Comparison of ENCODE assay signal across 17 cellular contexts in the genomic region with DNA sequence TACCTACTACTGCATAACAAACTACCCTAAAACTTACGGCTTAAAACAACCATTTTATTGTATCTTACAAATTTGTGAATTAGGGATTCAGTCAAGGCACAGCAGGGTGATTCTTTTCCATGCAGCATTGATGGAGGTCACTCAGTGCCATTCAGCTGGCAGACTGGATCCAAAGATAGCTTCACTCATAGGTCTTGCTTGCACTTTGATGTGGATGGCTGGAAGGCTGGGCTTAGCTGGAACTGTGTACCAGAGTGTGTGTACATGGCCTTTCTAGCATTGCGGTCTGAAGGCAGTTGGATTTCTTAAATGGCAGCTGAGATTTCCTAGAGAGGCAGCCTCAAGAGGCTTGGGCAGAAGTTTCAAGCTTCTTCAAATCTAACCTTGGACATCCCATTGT. TPM values are rescaled to one million over a fixed set of nuclear protein-coding genes. Genes with fewer than 3 reads are reported as not detected.
DNase-seq lines count a peak whose midpoint lies in the region; ATAC-seq and TF ChIP-seq lines count a peak whose summit lies in the region.
"Had no signal": no experiment of that assay in that cellular context is flagged by ENCODE, and none has a peak within 500 bp of the region (broad histone marks: within the 10 kb centered on the region; RNA-seq: fewer than 3 reads in every experiment).

No MANE protein-coding gene starts in this region.

- H3K9me3 Mint-ChIP-seq in stimulated activated memory B cell treated with anti-CD40 and anti-IgM and Interleukin-4, amounts not matched to agents 10 μg/mL and 1 μg/mL and 100 μg/mL, for 72 hours, result no peaks in the 10 kb centered on the region
- H3K9me3 Mint-ChIP-seq: CD8-positive, alpha-beta T cell; H9 had no signal

- H3K9me1 ChIP-seq in IMR-90 (ENCODE audit: insufficient read depth, low read length), result peaks cover 9% of the 10 kb centered on the region

- no CpG with 5 or more reads among the region's 2 CpGs for WGBS in IMR-90 (ENCODE audit: extremely low coverage in 2 of 2, insufficient read length in 1 of 2), 2 experiments
- WGBS in trophoblast cell (ENCODE audit: extremely low coverage, insufficient coverage, insufficient read length), result no CpG with 5 or more reads among the region's 2 CpGs

- H3K9ac ChIP-seq in IMR-90 (ENCODE audit: low read depth, low read length) (no peak overlapping the region), trophoblast cell (ENCODE audit: low read length) (no peak overlapping the region)
- H3K9ac ChIP-seq: GM23248 had no signal

- 0 out of 4 replicates have a peak overlapping the region, but pooled peaks of 1 of the 2 experiments have one; percentile 1 for H4K8ac ChIP-seq in IMR-90 (ENCODE audit: low read depth in 2 of 2, low read length in 2 of 2)
- no peak overlapping the region for H4K8ac ChIP-seq in trophoblast cell (ENCODE audit: low read depth, low read length)

- H3K4ac ChIP-seq in IMR-90 (ENCODE audit: low read depth, low read length), result peak overlapping the region; percentile 58
- H3K4ac ChIP-seq in trophoblast cell (ENCODE audit: low read depth, low read length), result peak overlapping the region; percentile 31

- intact Hi-C loops in left ventricle myocardium superior (cut with micrococcal nuclease), result no loop called here
- intact Hi-C loops in left cardiac atrium (cut with DNase I), result no loop called here
- intact Hi-C loops in IMR-90 (cut with micrococcal nuclease), result loop anchor here (5.0 kb wide), 1 partner anchor 92 kb away; no protein-coding TSS in a partner anchor
- intact Hi-C loops in ascending aorta (cut with DNase I), result no loop called here

- BruUV-seq in IMR-90 (replicated peaks; lab: Mats Ljungman, UMichigan), result no TSS peak

- CTCF ChIA-PET in IMR-90 (lab: Yijun Ruan, JAX), result no interaction called here

- peak overlapping the region; percentile 80 for H3K14ac ChIP-seq in IMR-90 (replicated peaks; ENCODE audit: low read depth, low read length)
- H3K14ac ChIP-seq in trophoblast cell (ENCODE audit: low read length), result no peak overlapping the region

- H3K4me3 ChIP-seq in IMR-90 (ENCODE audit: insufficient read depth, low read depth, low read length) (no peak overlapping the region), ascending aorta (no peak overlapping the region), trophoblast cell (ENCODE audit: low read depth, low read length) (no peak overlapping the region)
- H3K4me3 ChIP-seq: GM23248 had no signal

- dilution Hi-C loops in IMR-90 (cut with HindIII; ENCODE audit: low sequenced_read_pairs, unreplicated experiment), result no loop called here

- H2BK5ac ChIP-seq in IMR-90 (ENCODE audit: low read depth, low read length, poor library complexity, severe bottlenecking) (peak overlapping the region; percentile 59), trophoblast cell (ENCODE audit: low read depth, low read length, poor library complexity) (no peak overlapping the region)

- H3K18ac ChIP-seq in IMR-90 (ENCODE audit: low read depth, low read length) (peak overlapping the region; percentile 18; the same call in 1 of the 2 replicates), trophoblast cell (ENCODE audit: low read length) (no peak overlapping the region)

- TF ChIP-seq CTCF in IMR-90 (conservative IDR thresholded peaks at IDR 0.05; ENCODE audit: low read depth, low read length) (no peak), ascending aorta (IDR thresholded peaks at IDR 0.05) (no peak)

- peaks cover 13% of the 10 kb centered on the region for H3K27me3 Mint-ChIP-seq in stimulated activated memory B cell treated with anti-CD40 and anti-IgM and Interleukin-4, amounts not matched to agents 10 μg/mL and 1 μg/mL and 100 μg/mL, for 72 hours

- no peak for TF ChIP-seq POLR2A in IMR-90 (IDR thresholded peaks at IDR 0.05; ENCODE audit: low read depth, low read length)

- TF ChIP-seq RAD21 in IMR-90 (IDR thresholded peaks at IDR 0.05; ENCODE audit: low read length), result no peak

- no peak overlapping the region for H3K27ac Mint-ChIP-seq in stimulated activated memory B cell treated with anti-CD40 and anti-IgM and Interleukin-4, amounts not matched to agents 10 μg/mL and 1 μg/mL and 100 μg/mL, for 72 hours
- H3K27ac Mint-ChIP-seq: CD4-positive, CD25-positive, alpha-beta regulatory T cell; CD8-positive, alpha-beta T cell had no signal

- H3K4me1 ChIP-seq in IMR-90 (ENCODE audit: control insufficient read depth, insufficient read depth, low read length) (peaks cover 8% of the 10 kb centered on the region; the same call in 1 of the 2 replicates), ascending aorta (peaks cover 4 to 29% of the 10 kb centered on the region in 2 donors), trophoblast cell (ENCODE audit: control insufficient read depth in 1 of 2, insufficient read depth in 2 of 2, low read length in 2 of 2) (peaks cover 3% of the 10 kb centered on the region in 2 experiments)

- H2BK15ac ChIP-seq in IMR-90 (ENCODE audit: low read depth, low read length), result peak overlapping the region; percentile 23; the same call in 1 of the 3 replicates

- ATAC-seq in left ventricle myocardium superior (peak; percentile 49), left cardiac atrium (no peak), IMR-90 (ENCODE audit: low read depth) (no peak)
- ATAC-seq in stimulated activated memory B cell treated with anti-CD40 and anti-IgM and Interleukin-4, amounts not matched to agents 10 μg/mL and 1 μg/mL and 100 μg/mL, for 72 hours, result no peak
- ATAC-seq: CD8-positive, alpha-beta T cell; HCT116 had no signal

- H3K36me3 ChIP-seq in IMR-90 (ENCODE audit: control insufficient read depth, insufficient read depth, low read length) (peaks cover 11% of the 10 kb centered on the region), ascending aorta (no peaks in the 10 kb centered on the region), trophoblast cell (ENCODE audit: control insufficient read depth in 1 of 2, insufficient read depth in 2 of 2, low read length in 2 of 2) (peaks cover 2 to 4% of the 10 kb centered on the region in 2 experiments)

- H2BK120ac ChIP-seq in IMR-90 (ENCODE audit: low read depth, low read length) (peak overlapping the region; percentile 28; the same call in 1 of the 2 replicates), trophoblast cell (ENCODE audit: insufficient read depth, low read length, poor library complexity) (no peak overlapping the region)

- H2AK9ac ChIP-seq in IMR-90 (replicated peaks; ENCODE audit: low read depth, low read length, poor library complexity), result no peak overlapping the region

- peaks cover 40% of the 10 kb centered on the region for H4K20me1 ChIP-seq in IMR-90 (ENCODE audit: insufficient read depth, low read length)

- peak overlapping the region; percentile 53; the same call in 1 of the 2 replicates for H2AK5ac ChIP-seq in IMR-90 (ENCODE audit: low read depth, low read length)
- H2AK5ac ChIP-seq in trophoblast cell (ENCODE audit: low read length), result no peak overlapping the region

- no peak overlapping the region for H2AFZ ChIP-seq in IMR-90 (replicated peaks; ENCODE audit: low read length, poor library complexity)
- H2AFZ ChIP-seq in trophoblast cell (ENCODE audit: insufficient read depth, low read length, poor library complexity), result no peak overlapping the region
- H2AFZ ChIP-seq: GM23248 had no signal

- H3K27ac ChIP-seq in IMR-90 (ENCODE audit: insufficient read depth, low read length) (0 out of 2 replicates have a peak overlapping the region, but pooled peaks have one; percentile 12), ascending aorta (peak overlapping the region; percentile 21 to 28), trophoblast cell (ENCODE audit: low read depth, low read length) (no peak overlapping the region)
- H3K27ac ChIP-seq: C4-2B, GM23248 had no signal

- in situ Hi-C loops in IMR-90 (cut with MboI; ENCODE audit: low sequenced_read_pairs), result no loop called here

- H4K12ac ChIP-seq in trophoblast cell (ENCODE audit: low read depth, low read length), result no peak overlapping the region

- H3K27me3 ChIP-seq in IMR-90 (ENCODE audit: control insufficient read depth, insufficient read depth, low read length), result no peaks in the 10 kb centered on the region
- H3K27me3 ChIP-seq in ascending aorta, result no peaks in the 10 kb centered on the region
- no peaks in the 10 kb centered on the region for H3K27me3 ChIP-seq in trophoblast cell (ENCODE audit: insufficient read depth, low read length)

- H4K91ac ChIP-seq in IMR-90 (ENCODE audit: insufficient read depth, low read depth, low read length) (no peak overlapping the region), trophoblast cell (ENCODE audit: low read depth, low read length) (no peak overlapping the region)

- DNase-seq in left ventricle myocardium superior, result no peak
- DNase-seq in left cardiac atrium, result no peak
- no peak for DNase-seq in IMR-90
- no peak for DNase-seq in ascending aorta (ENCODE audit: low spot score in 2 of 2)
- DNase-seq in trophoblast cell, result no peak
- DNase-seq in GOT3 (lab: John Stamatoyannopoulos, UW), result no peak
- no peak for DNase-seq in C1 segment of cervical spinal cord (lab: John Stamatoyannopoulos, UW)
- DNase-seq: Caco-2; CD4-positive, CD25-positive, alpha-beta regulatory T cell; CD8-positive, alpha-beta T cell; DMS153; DND-41; GM23248; H9 had no signal

- H2BK12ac ChIP-seq in trophoblast cell (ENCODE audit: low read length), result no peak overlapping the region

- H3K4me3 Mint-ChIP-seq in stimulated activated memory B cell treated with anti-CD40 and anti-IgM and Interleukin-4, amounts not matched to agents 10 μg/mL and 1 μg/mL and 100 μg/mL, for 72 hours, result no peak overlapping the region
- H3K4me3 Mint-ChIP-seq: CD4-positive, CD25-positive, alpha-beta regulatory T cell; CD8-positive, alpha-beta T cell; H9 had no signal

- no peaks in the 10 kb centered on the region for H3K4me1 Mint-ChIP-seq in stimulated activated memory B cell treated with anti-CD40 and anti-IgM and Interleukin-4, amounts not matched to agents 10 μg/mL and 1 μg/mL and 100 μg/mL, for 72 hours
- H3K4me1 Mint-ChIP-seq: CD4-positive, CD25-positive, alpha-beta regulatory T cell had no signal

- H4K5ac ChIP-seq in IMR-90 (ENCODE audit: low read depth, low read length), result no peak overlapping the region

- peaks cover 4 to 45% of the 10 kb centered on the region in 2 experiments; a peak in 2 of 4 replicates for H3K79me1 ChIP-seq in IMR-90 (ENCODE audit: low read depth in 1 of 2, low read length in 2 of 2)
- no peaks in the 10 kb centered on the region for H3K79me1 ChIP-seq in trophoblast cell (ENCODE audit: low read length)

- peak overlapping the region; percentile 79 for H3K23ac ChIP-seq in IMR-90 (ENCODE audit: low read depth, low read length)
- H3K23ac ChIP-seq in trophoblast cell (ENCODE audit: low read length), result no peak overlapping the region

- H3K79me2 ChIP-seq in trophoblast cell (ENCODE audit: control insufficient read depth, insufficient read depth, low read length, poor library complexity), result peaks cover 15% of the 10 kb centered on the region

- no peaks in the 10 kb centered on the region for H3K36me3 Mint-ChIP-seq in stimulated activated memory B cell treated with anti-CD40 and anti-IgM and Interleukin-4, amounts not matched to agents 10 μg/mL and 1 μg/mL and 100 μg/mL, for 72 hours
- H3K36me3 Mint-ChIP-seq: CD4-positive, CD25-positive, alpha-beta regulatory T cell; CD8-positive, alpha-beta T cell had no signal

- peak overlapping the region; percentile 27 for H2BK20ac ChIP-seq in IMR-90 (ENCODE audit: low read depth, low read length)

- H3K4me2 ChIP-seq in IMR-90 (ENCODE audit: low read depth, low read length), result no peak overlapping the region
- H3K4me2 ChIP-seq in trophoblast cell (ENCODE audit: low read length), result no peak overlapping the region

- POLR2A ChIA-PET in IMR-90 (lab: Charles Lee; ENCODE audit: unreplicated experiment), result no interaction called here

- H3K56ac ChIP-seq in IMR-90 (ENCODE audit: extremely low read depth, insufficient read depth, low read length), result no peak overlapping the region

- H3K9me3 ChIP-seq in IMR-90 (ENCODE audit: control insufficient read depth, insufficient read depth, low read length), result peaks cover 5% of the 10 kb centered on the region; the same call in 1 of the 2 replicates
- no peaks in the 10 kb centered on the region for H3K9me3 ChIP-seq in ascending aorta
- H3K9me3 ChIP-seq in trophoblast cell (ENCODE audit: insufficient read depth, low read depth, low read length), result no peaks in the 10 kb centered on the region
- H3K9me3 ChIP-seq: Caco-2 had no signal

RNA-seq across cellular contexts. Expression of gene YAP1, which starts 25.0 kb away (rescaled TPM):
- total RNA-seq in left ventricle myocardium superior (98.6 TPM), left cardiac atrium (10 to 100 TPM; 59.1 to 67.5 TPM), IMR-90 (2012; rRNA removed) (207 and 251 TPM in 2 replicates), ascending aorta (516 TPM)
- 116 and 121 TPM in 2 replicates for polyA plus RNA-seq in IMR-90 (2012; rRNA removed)
- polyA plus RNA-seq in IMR-90 (2012; cell fraction: cytosol; rRNA removed), result 43.6 and 73.6 TPM in 2 replicates
- polyA plus RNA-seq in IMR-90 (2012; cell fraction: nucleus; rRNA removed; ENCODE audit: low replicate concordance), result 55.7 and 77.4 TPM in 2 replicates
- 127 and 130 TPM in 2 replicates for polyA plus RNA-seq in trophoblast cell (2013)
- total RNA-seq: CD4-positive, CD25-positive, alpha-beta regulatory T cell; CD8-positive, alpha-beta T cell had no signal
- polyA plus RNA-seq: CD4-positive, CD25-positive, alpha-beta regulatory T cell had no signal
